ENCODE assay signal across 8 cellular contexts in the genomic region with DNA sequence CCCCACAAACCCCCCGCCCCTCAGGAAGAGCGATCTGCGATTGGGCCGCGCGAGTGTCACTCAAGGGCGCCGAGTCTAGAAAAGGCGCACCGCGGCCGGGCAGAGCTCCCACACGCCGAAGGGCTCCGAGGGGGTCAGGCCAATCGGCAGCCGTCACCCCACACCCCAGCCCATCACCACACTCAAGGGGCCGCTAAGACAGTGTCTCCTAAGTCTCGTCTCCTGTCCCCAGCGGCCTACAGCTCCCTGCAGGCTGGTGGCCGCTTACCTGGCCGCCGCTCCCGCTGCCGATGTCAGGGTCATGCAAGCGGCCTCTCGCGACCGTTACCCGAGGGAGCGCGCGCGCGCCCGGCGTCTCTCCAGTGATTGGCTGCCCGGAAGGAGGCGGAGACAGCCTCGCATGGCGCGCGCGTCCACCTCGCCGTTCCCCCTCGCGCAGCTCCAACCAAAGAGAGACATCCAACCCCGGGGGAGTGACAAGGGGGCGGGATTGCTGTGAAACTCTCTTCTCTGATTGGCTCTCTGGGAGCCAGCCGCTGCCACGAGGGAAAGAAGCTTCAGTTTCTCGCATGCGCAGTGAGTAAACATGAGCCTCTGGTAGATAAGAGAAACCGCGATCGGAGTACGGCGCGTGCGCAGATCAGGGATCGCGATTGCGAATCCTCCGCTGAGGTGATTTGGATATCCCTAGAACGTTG. TPM values are rescaled to one million over a fixed set of nuclear protein-coding genes. Genes with fewer than 3 reads are reported as not detected.
DNase-seq lines count a peak whose midpoint lies in the region; ATAC-seq and TF ChIP-seq lines count a peak whose summit lies in the region.

A gene with protein sequence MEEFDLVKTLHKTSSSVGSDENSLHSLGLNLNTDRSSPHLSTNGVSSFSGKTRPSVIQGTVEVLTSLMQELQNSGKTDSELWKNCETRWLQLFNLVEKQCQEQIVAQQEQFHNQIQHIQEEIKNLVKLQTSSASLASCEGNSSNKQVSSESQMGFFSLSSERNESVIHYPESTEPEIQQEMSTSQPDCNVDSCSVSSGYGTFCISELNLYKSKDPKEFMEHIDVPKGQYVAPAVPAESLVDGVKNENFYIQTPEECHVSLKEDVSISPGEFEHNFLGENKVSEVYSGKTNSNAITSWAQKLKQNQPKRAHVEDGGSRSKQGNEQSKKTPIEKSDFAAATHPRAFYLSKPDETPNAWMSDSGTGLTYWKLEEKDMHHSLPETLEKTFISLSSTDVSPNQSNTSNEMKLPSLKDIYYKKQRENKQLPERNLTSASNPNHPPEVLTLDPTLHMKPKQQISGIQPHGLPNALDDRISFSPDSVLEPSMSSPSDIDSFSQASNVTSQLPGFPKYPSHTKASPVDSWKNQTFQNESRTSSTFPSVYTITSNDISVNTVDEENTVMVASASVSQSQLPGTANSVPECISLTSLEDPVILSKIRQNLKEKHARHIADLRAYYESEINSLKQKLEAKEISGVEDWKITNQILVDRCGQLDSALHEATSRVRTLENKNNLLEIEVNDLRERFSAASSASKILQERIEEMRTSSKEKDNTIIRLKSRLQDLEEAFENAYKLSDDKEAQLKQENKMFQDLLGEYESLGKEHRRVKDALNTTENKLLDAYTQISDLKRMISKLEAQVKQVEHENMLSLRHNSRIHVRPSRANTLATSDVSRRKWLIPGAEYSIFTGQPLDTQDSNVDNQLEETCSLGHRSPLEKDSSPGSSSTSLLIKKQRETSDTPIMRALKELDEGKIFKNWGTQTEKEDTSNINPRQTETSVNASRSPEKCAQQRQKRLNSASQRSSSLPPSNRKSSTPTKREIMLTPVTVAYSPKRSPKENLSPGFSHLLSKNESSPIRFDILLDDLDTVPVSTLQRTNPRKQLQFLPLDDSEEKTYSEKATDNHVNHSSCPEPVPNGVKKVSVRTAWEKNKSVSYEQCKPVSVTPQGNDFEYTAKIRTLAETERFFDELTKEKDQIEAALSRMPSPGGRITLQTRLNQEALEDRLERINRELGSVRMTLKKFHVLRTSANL (minus strand): TSS at position 335 of the 698 bp plus-strand sequence. CDS start 2,777 bp downstream, outside the sequence.
A gene (plus strand): TSS at position 630 of the 698 bp plus-strand sequence. CDS start 20,239 bp downstream, outside the sequence.

- H4K8ac ChIP-seq in IMR-90 (ENCODE audit: low read depth in 2 of 2, low read length in 2 of 2): peak within 1 kb of the TSS; percentile 53 to 93

- in situ Hi-C loops in IMR-90 (cut with MboI; ENCODE audit: low sequenced_read_pairs): loop anchor here (5.0 to 10.0 kb wide), 2 partner anchors 188 to 266 kb away; a partner anchor contains a TSS

- H3K9ac ChIP-seq in IMR-90 (ENCODE audit: low read depth, low read length): peak within 1 kb of the TSS; percentile 89

- H3K79me1 ChIP-seq in IMR-90 (ENCODE audit: low read depth in 1 of 2, low read length in 2 of 2): peaks cover 36 to 52% of the 10 kb centered on the region in 2 experiments

- intact Hi-C loops in IMR-90 (cut with micrococcal nuclease): loop anchor here (1.0 to 10.0 kb wide), 2 partner anchors 190 to 338 kb away; a partner anchor contains a TSS

- H2BK120ac ChIP-seq in IMR-90 (ENCODE audit: low read depth, low read length): peak within 1 kb of the TSS; percentile 45

- peak within 1 kb of the TSS; percentile 54 for H4K5ac ChIP-seq in IMR-90 (ENCODE audit: low read depth, low read length)

- peak within 1 kb of the TSS; percentile 86 for H2BK5ac ChIP-seq in IMR-90 (ENCODE audit: low read depth, low read length, poor library complexity, severe bottlenecking)

- peak within 1 kb of the TSS; percentile 87 for H3K27ac ChIP-seq in IMR-90 (ENCODE audit: insufficient read depth, low read length)

- peak within 1 kb of the TSS; percentile 98 for H3K23ac ChIP-seq in IMR-90 (ENCODE audit: low read depth, low read length)

- peak within 1 kb of the TSS; percentile 79 for H4K91ac ChIP-seq in IMR-90 (ENCODE audit: insufficient read depth, low read depth, low read length)

- peaks cover 5% of the 10 kb centered on the region; the same call in 1 of the 2 replicates for H4K20me1 ChIP-seq in IMR-90 (ENCODE audit: insufficient read depth, low read length)

- H3K9me3 ChIP-seq in IMR-90 (ENCODE audit: control insufficient read depth, insufficient read depth, low read length) (no peaks in the 10 kb centered on the region), mononuclear cell (ENCODE audit: low read depth, low read length) (no peaks in the 10 kb centered on the region)

- H3K4me3 ChIP-seq in IMR-90 (ENCODE audit: insufficient read depth, low read depth, low read length) (peak within 1 kb of the TSS; percentile 70), epithelial cell of esophagus (ENCODE audit: low read length) (peak within 1 kb of the TSS; percentile 85), mononuclear cell (ENCODE audit: low read length) (peak within 1 kb of the TSS; percentile 92)

- H3K14ac ChIP-seq in IMR-90 (replicated peaks; ENCODE audit: low read depth, low read length): peak within 1 kb of the TSS; percentile 92

- peak within 1 kb of the TSS; percentile 74; the same call in 1 of the 3 replicates for H2BK15ac ChIP-seq in IMR-90 (ENCODE audit: low read depth, low read length)

- WGBS in IMR-90 (ENCODE audit: extremely low coverage in 2 of 2, insufficient read length in 1 of 2), 2 experiments: 0% methylated on average over 27 of the region's 66 CpGs; no CpG with 5 or more reads in 1 of the 2 experiments

- TF ChIP-seq RAD21 in IMR-90 (IDR thresholded peaks at IDR 0.05; ENCODE audit: low read length): no peak

- H3K4me2 ChIP-seq in IMR-90 (ENCODE audit: low read depth, low read length): peak within 1 kb of the TSS; percentile 94

- H3K27me3 ChIP-seq in IMR-90 (ENCODE audit: control insufficient read depth, insufficient read depth, low read length) (no peaks in the 10 kb centered on the region), mononuclear cell (ENCODE audit: insufficient read depth, low read length) (no peaks in the 10 kb centered on the region)

- peak within 1 kb of the TSS; percentile 92 for H3K56ac ChIP-seq in IMR-90 (ENCODE audit: extremely low read depth, insufficient read depth, low read length)

- H2AK9ac ChIP-seq in IMR-90 (replicated peaks; ENCODE audit: low read depth, low read length, poor library complexity): peak within 1 kb of the TSS; percentile 96

- no peaks in the 10 kb centered on the region; the same call in 1 of the 2 replicates for H3K36me3 ChIP-seq in IMR-90 (ENCODE audit: control insufficient read depth, insufficient read depth, low read length)

- peak within 1 kb of the TSS; percentile 53 for H2BK20ac ChIP-seq in IMR-90 (ENCODE audit: low read depth, low read length)

- TF ChIP-seq CTCF in IMR-90 (conservative IDR thresholded peaks at IDR 0.05; ENCODE audit: low read depth, low read length) (no peak), epithelial cell of esophagus (IDR thresholded peaks at IDR 0.05; ENCODE audit: insufficient read depth, low read depth, low read length, missing control alignments) (no peak)

- peak within 1 kb of the TSS; percentile 95 for H3K4ac ChIP-seq in IMR-90 (ENCODE audit: low read depth, low read length)

- dilution Hi-C loops in IMR-90 (cut with HindIII; ENCODE audit: low sequenced_read_pairs, unreplicated experiment): loop anchor here (25.0 kb wide), 1 partner anchor 246 kb away; a partner anchor contains a TSS

- peaks cover 3% of the 10 kb centered on the region for H3K4me1 ChIP-seq in IMR-90 (ENCODE audit: control insufficient read depth, insufficient read depth, low read length)
- peaks cover 73% of the 10 kb centered on the region for H3K4me1 ChIP-seq in mononuclear cell (ENCODE audit: insufficient read depth, low read length)

- H2AFZ ChIP-seq in IMR-90 (replicated peaks; ENCODE audit: low read length, poor library complexity): peak within 1 kb of the TSS; percentile 100

- POLR2A ChIA-PET in IMR-90 (lab: Charles Lee; ENCODE audit: unreplicated experiment): interaction anchor here (0.6 to 1.9 kb wide), 11 partner anchors 9 to 257 kb away, joined by 3 to 14 read pairs (median 3); no protein-coding TSS in a partner anchor

- H2AK5ac ChIP-seq in IMR-90 (ENCODE audit: low read depth, low read length): peak within 1 kb of the TSS; percentile 93

- H3K18ac ChIP-seq in IMR-90 (ENCODE audit: low read depth, low read length): peak within 1 kb of the TSS; percentile 61

- peak; percentile 78 for ATAC-seq in GM21528 (IDR thresholded peaks at IDR 0.05; ENCODE audit: low FRiP score, unreplicated experiment)
- ATAC-seq in IMR-90 (ENCODE audit: low read depth): peak; percentile 97

- peak; percentile 99 for TF ChIP-seq POLR2A in IMR-90 (IDR thresholded peaks at IDR 0.05; ENCODE audit: low read depth, low read length)

- DNase-seq in DMS 273 (lab: John Stamatoyannopoulos, UW; ENCODE audit: unreplicated experiment) (peak; percentile 99), IMR-90 (peak; percentile 99), OCI-M1 (lab: John Stamatoyannopoulos, UW) (peak; percentile 100), activated T-cell treated with anti-CD3 and anti-CD28 coated beads for 24 hours (ENCODE audit: low read depth) (peak; percentile 98), epithelial cell of esophagus (ENCODE audit: low read depth) (peak; percentile 100)
- DNase-seq in stimulated activated CD8-positive, alpha-beta memory T cell treated with anti-CD3 and anti-CD28 coated beads, Interleukin-4, amount 100 ng/mL, for 1 hour (ENCODE audit: low read depth in 2 of 2, low spot score in 1 of 2): peak; percentile 95 to 97

- CTCF ChIA-PET in IMR-90 (lab: Yijun Ruan, JAX): interaction anchor here (1.4 to 4.6 kb wide), 2 partner anchors 9 to 190 kb away, joined by 4 to 23 read pairs; no protein-coding TSS in a partner anchor

- peaks cover 5% of the 10 kb centered on the region for H3K9me1 ChIP-seq in IMR-90 (ENCODE audit: insufficient read depth, low read length)

- BruUV-seq in IMR-90 (replicated peaks; lab: Mats Ljungman, UMichigan): no TSS peak

TF ChIP-seq in IMR-90, 13 proteins besides CTCF, POLR2A, EP300 and RAD21 (continues in another document):
- TF ChIP-seq, protein P1, sequence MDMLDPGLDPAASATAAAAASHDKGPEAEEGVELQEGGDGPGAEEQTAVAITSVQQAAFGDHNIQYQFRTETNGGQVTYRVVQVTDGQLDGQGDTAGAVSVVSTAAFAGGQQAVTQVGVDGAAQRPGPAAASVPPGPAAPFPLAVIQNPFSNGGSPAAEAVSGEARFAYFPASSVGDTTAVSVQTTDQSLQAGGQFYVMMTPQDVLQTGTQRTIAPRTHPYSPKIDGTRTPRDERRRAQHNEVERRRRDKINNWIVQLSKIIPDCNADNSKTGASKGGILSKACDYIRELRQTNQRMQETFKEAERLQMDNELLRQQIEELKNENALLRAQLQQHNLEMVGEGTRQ (IDR thresholded peaks at IDR 0.05; ENCODE audit: low read depth, low read length): peak; percentile 73

RNA-seq across cellular contexts. Expression of the first gene that starts in this region (rescaled TPM):
- total RNA-seq in IMR-90 (2012; rRNA removed) (17.0 and 30.8 TPM in 2 replicates), mononuclear cell (93.6 TPM)
- 7.6 and 8.3 TPM in 2 replicates for polyA plus RNA-seq in IMR-90 (2012; rRNA removed)
- polyA plus RNA-seq in IMR-90 (2012; cell fraction: cytosol; rRNA removed): 1.4 and 1.9 TPM in 2 replicates
- polyA plus RNA-seq in IMR-90 (2012; cell fraction: nucleus; rRNA removed; ENCODE audit: low replicate concordance): 4.3 and 23.9 TPM in 2 replicates

RNA-seq across cellular contexts. Expression of the second gene that starts in this region (rescaled TPM):
- total RNA-seq in IMR-90 (2012; rRNA removed) (10.2 and 12.2 TPM in 2 replicates), mononuclear cell (27.6 TPM)
- polyA plus RNA-seq in IMR-90 (2012; rRNA removed): 7.2 and 8.6 TPM in 2 replicates
- 10.9 and 17.8 TPM in 2 replicates for polyA plus RNA-seq in IMR-90 (2012; cell fraction: cytosol; rRNA removed)
- 3.6 and 4.0 TPM in 2 replicates for polyA plus RNA-seq in IMR-90 (2012; cell fraction: nucleus; rRNA removed; ENCODE audit: low replicate concordance)

Comparison
In these comparisons a context has a peak if more than half of its experiments do, and no peak if none do; other contexts are left out.
1. Peak in every context shown above with its lines: DNase-seq, ATAC-seq, H3K4me3 ChIP-seq and H3K27ac ChIP-seq.